In genomic region chr4:123399638-123400358, GRCh38 we compare ENCODE assay signal across 8 cellular contexts. TPM values are rescaled to one million over a fixed set of nuclear protein-coding genes. Genes with fewer than 3 reads are reported as not detected.
DNase-seq lines count a peak whose midpoint lies in the region; ATAC-seq lines count a peak whose summit lies in the region.

No MANE protein-coding gene starts in this region.

- H3K4me1 Mint-ChIP-seq in T-helper 17 cell, result peaks cover 14% of the 10 kb centered on the region

- H3K36me3 Mint-ChIP-seq in T-helper 17 cell (ENCODE audit: low read depth), result peaks cover 5% of the 10 kb centered on the region

- ATAC-seq in T-helper 17 cell (no peak), sciatic nerve (peak; percentile 27), HG02759 (IDR thresholded peaks at IDR 0.05; ENCODE audit: unreplicated experiment) (no peak)

- peaks cover 10% of the 10 kb centered on the region; the same call in 1 of the 2 replicates for H3K36me3 ChIP-seq in HAP-1 (replicated peaks)

- H3K9me3 ChIP-seq in HAP-1, result 0 out of 2 replicates have a peak, but pooled peaks cover 3% of the 10 kb centered on the region
- H3K9me3 ChIP-seq in T-helper 17 cell (ENCODE audit: control insufficient read depth, low read length, poor library complexity, severe bottlenecking), result no peaks in the 10 kb centered on the region

- peak overlapping the region; percentile 81 for H3K27ac Mint-ChIP-seq in T-helper 17 cell

- in situ Hi-C loops in HAP-1 (cut with MboI; ENCODE audit: low sequenced_read_pairs), result loop anchor here (25.0 kb wide), 1 partner anchor 263 kb away; no protein-coding TSS in a partner anchor

- DNase-seq in HAP-1 (ENCODE audit: low spot score in 2 of 2) (peak; percentile 5 to 36), T-helper 17 cell (no peak), globus pallidus (ENCODE audit: low spot score) (peak; percentile 25), sciatic nerve (ENCODE audit: low spot score) (no peak), NOMO-1 (lab: John Stamatoyannopoulos, UW; ENCODE audit: unreplicated experiment in 2 of 2) (no peak), HuH-7.5 (ENCODE audit: low spot score) (no peak)
- no peak for DNase-seq in activated CD8-positive, alpha-beta memory T cell treated with anti-CD3 and anti-CD28 coated beads, Interleukin-2, amount 50 U/mL, for 48 hours

- intact Hi-C loops in sciatic nerve (cut with DNase I), result no loop called here

- no peaks in the 10 kb centered on the region for H3K27me3 ChIP-seq in HAP-1 (ENCODE audit: low read depth)

- H3K4me3 Mint-ChIP-seq in T-helper 17 cell, result peak overlapping the region; percentile 93

- peaks cover 8% of the 10 kb centered on the region for H3K4me1 ChIP-seq in HAP-1

- H3K27me3 Mint-ChIP-seq in T-helper 17 cell, result peaks cover 10% of the 10 kb centered on the region

- H3K4me3 ChIP-seq in HAP-1, result peak overlapping the region; percentile 51

RNA-seq across cellular contexts. Expression of gene SPRY1, which starts 3.2 kb away (rescaled TPM):
- total RNA-seq in T-helper 17 cell (10 to 100 TPM; 17.2 to 18.2 TPM), sciatic nerve (146 TPM)

Comparison
In these comparisons a context has a peak if more than half of its experiments do, and no peak if none do; other contexts are left out.
1. DNase-seq: peak in HAP-1 (2 of 2) and globus pallidus (single experiment); none in T-helper 17 cell (0 of 3), sciatic nerve (single experiment), NOMO-1 (0 of 2), activated CD8-positive, alpha-beta memory T cell treated with anti-CD3 and anti-CD28 coated beads, Interleukin-2, amount 50 U/mL, for 48 hours (single experiment) and HuH-7.5 (single experiment).